ENCODE assay signal across 29 cellular contexts in the genomic region with DNA sequence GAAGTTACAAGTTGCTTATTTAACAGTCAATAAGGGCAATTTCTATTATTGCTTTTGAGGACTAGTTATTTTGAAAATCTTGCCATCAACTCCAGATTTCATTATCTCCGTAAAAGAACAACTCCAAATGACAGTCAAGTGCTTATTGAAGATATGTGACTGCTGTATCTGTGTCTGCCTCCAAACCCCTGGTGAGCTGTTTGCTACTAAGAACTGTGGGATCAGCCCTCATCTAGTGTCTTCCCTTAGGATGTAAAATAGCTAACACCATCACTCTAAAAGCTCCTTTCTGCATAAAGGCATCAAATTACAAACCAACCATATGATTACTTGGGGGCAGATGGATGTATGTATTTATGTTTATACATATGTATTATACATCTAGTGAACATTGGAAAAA.
"Had no signal": no experiment of that assay in that cellular context is flagged by ENCODE, and none has a peak within 500 bp of the region (broad histone marks: within the 10 kb centered on the region; RNA-seq: fewer than 3 reads in every experiment).

No MANE protein-coding gene starts in this region.

- H3K27ac Mint-ChIP-seq: activated CD4-positive, alpha-beta T cell treated with anti-CD3 and anti-CD28 coated beads for 36 hours; activated CD4-positive, alpha-beta T cell treated with anti-CD3 and anti-CD28 coated beads, Interleukin-2, amount 10 ng/mL, durations not matched to agents 7 days and 5 days; activated naive CD4-positive, alpha-beta T cell treated with anti-CD3 and anti-CD28 coated beads, Interleukin-2, amount 10 ng/mL, durations not matched to agents 7 days and 5 days; activated naive CD8-positive, alpha-beta T cell; activated naive CD8-positive, alpha-beta T cell treated with anti-CD3 and anti-CD28 coated beads, Interleukin-2, amount 50 U/mL, for 24 hours; activated T-helper 1 cell treated with anti-CD3 and anti-CD28 coated beads, Interleukin-12 subunit alpha, Interleukin-12 subunit beta, Interleukin-2, Interleukin-4 antibody, amounts not matched to agents 30 ng/mL and 10 ng/mL and 1 ng/mL, durations not matched to agents 14 hours and 24 hours and 36 hours had no signal

- H3K27ac ChIP-seq: brain microvascular endothelial cell, cardiac muscle cell, KMS-11, Peyer's patch had no signal

- H3K36me3 Mint-ChIP-seq: activated naive CD4-positive, alpha-beta T cell treated with anti-CD3 and anti-CD28 coated beads, Interleukin-2, amount 10 ng/mL, durations not matched to agents 7 days and 5 days; activated naive CD8-positive, alpha-beta T cell had no signal

- H3K4me2 ChIP-seq: KMS-11 had no signal

- H3K4me1 ChIP-seq: Peyer's patch had no signal

- H3K36me3 ChIP-seq: brain microvascular endothelial cell, cardiac muscle cell, Peyer's patch had no signal

- DNase-seq: activated CD4-positive, alpha-beta T cell treated with anti-CD3 and anti-CD28 coated beads for 36 hours; activated CD4-positive, alpha-beta T cell treated with anti-CD3 and anti-CD28 coated beads, Interleukin-2, amount 10 ng/mL, durations not matched to agents 7 days and 5 days; activated CD4-positive, alpha-beta T cell treated with anti-CD3 and anti-CD28 coated beads, Interleukin-2, amount 50 U/mL, for 48 hours; activated CD8-positive, alpha-beta memory T cell treated with anti-CD3 and anti-CD28 coated beads, Interleukin-2, amount 50 U/mL, for 4 hours; activated naive CD4-positive, alpha-beta T cell treated with anti-CD3 and anti-CD28 coated beads, Interleukin-2, amount 10 ng/mL, durations not matched to agents 7 days and 5 days; activated naive CD8-positive, alpha-beta T cell treated with anti-CD3 and anti-CD28 coated beads, Interleukin-2, amount 50 U/mL, for 24 hours; activated T-cell treated with anti-CD3 and anti-CD28 coated beads for 4 hours; activated T-cell treated with anti-CD3 and anti-CD28 coated beads, Interleukin-2, amount 50 U/mL, for 4 hours; amniotic stem cell; aorta; NCI-H1092 treated with DMSO at 0.1 percent for 48 hours; NCI-H146; NCI-H187; NCI-H2029 treated with DMSO at 0.1 percent for 48 hours; NCI-H2107; NCI-H446 treated with DMSO at 0.1 percent for 48 hours; NCI-H524 treated with DMSO at 0.1 percent for 48 hours; NCI-H748 treated with DMSO at 0.1 percent for 48 hours; NK-92 treated with Interleukin-12 subunit alpha and Interleukin-12 subunit beta, amount 100 ng/mL, for 24 hours; Peyer's patch; RPMI8226; SHP77 treated with DMSO at 0.1 percent for 48 hours had no signal

- H3K4me3 ChIP-seq: cardiac muscle cell, Peyer's patch had no signal

- H3K9me3 Mint-ChIP-seq: activated naive CD8-positive, alpha-beta T cell treated with anti-CD3 and anti-CD28 coated beads, Interleukin-2, amount 50 U/mL, for 24 hours; activated T-helper 1 cell treated with anti-CD3 and anti-CD28 coated beads, Interleukin-12 subunit alpha, Interleukin-12 subunit beta, Interleukin-2, Interleukin-4 antibody, amounts not matched to agents 30 ng/mL and 10 ng/mL and 1 ng/mL, durations not matched to agents 14 hours and 24 hours and 36 hours had no signal

- H3K4me3 Mint-ChIP-seq: activated CD4-positive, alpha-beta T cell treated with anti-CD3 and anti-CD28 coated beads for 36 hours; activated CD4-positive, alpha-beta T cell treated with anti-CD3 and anti-CD28 coated beads, Interleukin-2, amount 10 ng/mL, durations not matched to agents 7 days and 5 days; activated naive CD4-positive, alpha-beta T cell treated with anti-CD3 and anti-CD28 coated beads, Interleukin-2, amount 10 ng/mL, durations not matched to agents 7 days and 5 days; activated naive CD8-positive, alpha-beta T cell; activated naive CD8-positive, alpha-beta T cell treated with anti-CD3 and anti-CD28 coated beads, Interleukin-2, amount 50 U/mL, for 24 hours; activated T-cell treated with anti-CD3 and anti-CD28 coated beads, Interleukin-2, amount 50 U/mL, for 4 hours; activated T-helper 1 cell treated with anti-CD3 and anti-CD28 coated beads, Interleukin-12 subunit alpha, Interleukin-12 subunit beta, Interleukin-2, Interleukin-4 antibody, amounts not matched to agents 30 ng/mL and 10 ng/mL and 1 ng/mL, durations not matched to agents 14 hours and 24 hours and 36 hours; central memory CD8-positive, alpha-beta T cell had no signal

- H3K27me3 Mint-ChIP-seq: activated CD4-positive, alpha-beta T cell treated with anti-CD3 and anti-CD28 coated beads for 36 hours; activated CD4-positive, alpha-beta T cell treated with anti-CD3 and anti-CD28 coated beads, Interleukin-2, amount 10 ng/mL, durations not matched to agents 7 days and 5 days; activated naive CD4-positive, alpha-beta T cell treated with anti-CD3 and anti-CD28 coated beads, Interleukin-2, amount 10 ng/mL, durations not matched to agents 7 days and 5 days; activated naive CD8-positive, alpha-beta T cell; activated naive CD8-positive, alpha-beta T cell treated with anti-CD3 and anti-CD28 coated beads, Interleukin-2, amount 50 U/mL, for 24 hours; central memory CD8-positive, alpha-beta T cell had no signal

- H3K9me3 ChIP-seq: Peyer's patch had no signal

- H3K27me3 ChIP-seq: brain microvascular endothelial cell, cardiac muscle cell, Peyer's patch had no signal

- H3K4me1 Mint-ChIP-seq: activated CD4-positive, alpha-beta T cell treated with anti-CD3 and anti-CD28 coated beads for 36 hours; activated CD4-positive, alpha-beta T cell treated with anti-CD3 and anti-CD28 coated beads, Interleukin-2, amount 10 ng/mL, durations not matched to agents 7 days and 5 days; activated naive CD4-positive, alpha-beta T cell treated with anti-CD3 and anti-CD28 coated beads, Interleukin-2, amount 10 ng/mL, durations not matched to agents 7 days and 5 days; activated naive CD8-positive, alpha-beta T cell treated with anti-CD3 and anti-CD28 coated beads, Interleukin-2, amount 50 U/mL, for 24 hours; central memory CD8-positive, alpha-beta T cell had no signal

- ATAC-seq: activated CD4-positive, alpha-beta T cell treated with anti-CD3 and anti-CD28 coated beads for 36 hours; activated naive CD8-positive, alpha-beta T cell treated with anti-CD3 and anti-CD28 coated beads, Interleukin-2, amount 50 U/mL, for 24 hours; activated T-cell treated with anti-CD3 and anti-CD28 coated beads, Interleukin-2, amount 50 U/mL, for 4 hours; PC-3 had no signal
